26 cellular contexts compared by ENCODE assay signal in genomic region chr2:215374002-215374401, GRCh38.
"Had no signal": no experiment of that assay in that cellular context is flagged by ENCODE, and none has a peak within 500 bp of the region (broad histone marks: within the 10 kb centered on the region; RNA-seq: fewer than 3 reads in every experiment).

No MANE protein-coding gene starts in this region.

- H3K4me2 ChIP-seq: hepatocyte had no signal

- H3K9me3 Mint-ChIP-seq: activated CD8-positive, alpha-beta T cell treated with anti-CD3 and anti-CD28 coated beads for 36 hours; activated T-cell treated with anti-CD3 and anti-CD28 coated beads, Interleukin-2, amount 50 U/mL, for 4 hours; activated T-helper 2 cell treated with anti-CD3 and anti-CD28 coated beads, Interferon-gamma antibody, Interleukin-2, Interleukin-4, amounts not matched to agents 10 μg/mL and 5 μg/mL and 100 μg/mL, durations not matched to agents 14 hours and 24 hours and 36 hours; immature natural killer cell; natural killer cell; stimulated activated effector memory CD8-positive, alpha-beta T cell treated with anti-CD3 and anti-CD28 coated beads, Interleukin-12 subunit alpha, Interleukin-12 subunit beta, amount 100 ng/mL, for 72 hours; stimulated activated naive CD8-positive, alpha-beta T cell treated with anti-CD3 and anti-CD28 coated beads, Interleukin-15, Interleukin-2, amounts not matched to agents 100 ng/mL and 50 ng/mL, for 24 hours had no signal

- H3K4me1 Mint-ChIP-seq: immature natural killer cell; natural killer cell; stimulated activated effector memory CD8-positive, alpha-beta T cell treated with anti-CD3 and anti-CD28 coated beads, Interleukin-12 subunit alpha, Interleukin-12 subunit beta, amount 100 ng/mL, for 72 hours had no signal

- DNase-seq: activated CD4-positive, alpha-beta T cell treated with anti-CD3 and anti-CD28 coated beads for 1 hour; activated CD4-positive, alpha-beta T cell treated with anti-CD3 and anti-CD28 coated beads, Interleukin-2, amount 50 U/mL, for 1 hour; activated CD8-positive, alpha-beta T cell treated with anti-CD3 and anti-CD28 coated beads for 36 hours; activated T-cell treated with anti-CD3 and anti-CD28 coated beads, Interleukin-2, amount 50 U/mL, for 4 hours; caudate nucleus; esophagus squamous epithelium; foreskin melanocyte; glutamatergic neuron; immature natural killer cell; left lung; lower lobe of right lung; mesendoderm; natural killer cell; stimulated activated CD4-positive, alpha-beta T cell treated with anti-CD3 and anti-CD28 coated beads, Interleukin-4, amount 100 ng/mL, for 24 hours; T-helper 2 cell; trophoblast cell had no signal

- H3K79me2 ChIP-seq: hepatocyte had no signal

- H2AFZ ChIP-seq: hepatocyte had no signal

- H3K9me3 ChIP-seq: ascending aorta, esophagus squamous epithelium, left lung, lower lobe of right lung, thoracic aorta had no signal

- H3K36me3 Mint-ChIP-seq: natural killer cell; stimulated activated effector memory CD8-positive, alpha-beta T cell treated with anti-CD3 and anti-CD28 coated beads, Interleukin-12 subunit alpha, Interleukin-12 subunit beta, amount 100 ng/mL, for 72 hours had no signal

- H3K4me1 ChIP-seq: ascending aorta, esophagus squamous epithelium, left lung, lower lobe of right lung had no signal

- H3K27ac ChIP-seq: ascending aorta, epithelial cell of prostate, hepatocyte, left lung, lower lobe of right lung, skin epidermis had no signal

- H3K27me3 ChIP-seq: ascending aorta, esophagus squamous epithelium, hepatocyte, left lung had no signal

- H3K27ac Mint-ChIP-seq: activated CD8-positive, alpha-beta T cell treated with anti-CD3 and anti-CD28 coated beads for 36 hours; activated naive CD8-positive, alpha-beta T cell; activated T-helper 2 cell treated with anti-CD3 and anti-CD28 coated beads, Interferon-gamma antibody, Interleukin-2, Interleukin-4, amounts not matched to agents 10 μg/mL and 5 μg/mL and 100 μg/mL, durations not matched to agents 14 hours and 24 hours and 36 hours; immature natural killer cell; natural killer cell; stimulated activated effector memory CD8-positive, alpha-beta T cell treated with anti-CD3 and anti-CD28 coated beads, Interleukin-12 subunit alpha, Interleukin-12 subunit beta, amount 100 ng/mL, for 72 hours; stimulated activated naive CD8-positive, alpha-beta T cell treated with anti-CD3 and anti-CD28 coated beads, Interleukin-15, Interleukin-2, amounts not matched to agents 100 ng/mL and 50 ng/mL, for 24 hours had no signal

- H3K4me3 Mint-ChIP-seq: activated CD8-positive, alpha-beta T cell treated with anti-CD3 and anti-CD28 coated beads for 36 hours; activated naive CD8-positive, alpha-beta T cell; activated T-cell treated with anti-CD3 and anti-CD28 coated beads, Interleukin-2, amount 50 U/mL, for 4 hours; immature natural killer cell; natural killer cell; stimulated activated effector memory CD8-positive, alpha-beta T cell treated with anti-CD3 and anti-CD28 coated beads, Interleukin-12 subunit alpha, Interleukin-12 subunit beta, amount 100 ng/mL, for 72 hours; stimulated activated naive CD8-positive, alpha-beta T cell treated with anti-CD3 and anti-CD28 coated beads, Interleukin-15, Interleukin-2, amounts not matched to agents 100 ng/mL and 50 ng/mL, for 24 hours had no signal

- H3K27me3 Mint-ChIP-seq: activated CD8-positive, alpha-beta T cell treated with anti-CD3 and anti-CD28 coated beads for 36 hours; activated naive CD8-positive, alpha-beta T cell; stimulated activated naive CD8-positive, alpha-beta T cell treated with anti-CD3 and anti-CD28 coated beads, Interleukin-15, Interleukin-2, amounts not matched to agents 100 ng/mL and 50 ng/mL, for 24 hours had no signal

- ATAC-seq: activated CD8-positive, alpha-beta T cell treated with anti-CD3 and anti-CD28 coated beads for 36 hours; activated T-cell treated with anti-CD3 and anti-CD28 coated beads, Interleukin-2, amount 50 U/mL, for 4 hours; left lung; lower lobe of right lung; natural killer cell; sciatic nerve; stimulated activated effector memory CD8-positive, alpha-beta T cell treated with anti-CD3 and anti-CD28 coated beads, Interleukin-12 subunit alpha, Interleukin-12 subunit beta, amount 100 ng/mL, for 72 hours had no signal

- H3K4me3 ChIP-seq: ascending aorta, esophagus squamous epithelium, hepatocyte, left lung, lower lobe of right lung, skin epidermis, thoracic aorta had no signal
